Comparison of ENCODE assay signal across 1 cellular context in genomic region chr2:153478289-153479261, GRCh38.
A peak's percentile ranks its signal among the peaks of the same experiment; 100 is the strongest.
TF ChIP-seq lines count a peak whose summit lies in the region.

TSS of gene RPRM (minus strand) at chr2:153478762. CDS start at chr2:153478565, 197 bp downstream.

TF ChIP-seq in HepG2, 621 proteins besides CTCF, POLR2A, EP300 and RAD21 (continued from another document and continues in another):
- TF ChIP-seq, protein P1, sequence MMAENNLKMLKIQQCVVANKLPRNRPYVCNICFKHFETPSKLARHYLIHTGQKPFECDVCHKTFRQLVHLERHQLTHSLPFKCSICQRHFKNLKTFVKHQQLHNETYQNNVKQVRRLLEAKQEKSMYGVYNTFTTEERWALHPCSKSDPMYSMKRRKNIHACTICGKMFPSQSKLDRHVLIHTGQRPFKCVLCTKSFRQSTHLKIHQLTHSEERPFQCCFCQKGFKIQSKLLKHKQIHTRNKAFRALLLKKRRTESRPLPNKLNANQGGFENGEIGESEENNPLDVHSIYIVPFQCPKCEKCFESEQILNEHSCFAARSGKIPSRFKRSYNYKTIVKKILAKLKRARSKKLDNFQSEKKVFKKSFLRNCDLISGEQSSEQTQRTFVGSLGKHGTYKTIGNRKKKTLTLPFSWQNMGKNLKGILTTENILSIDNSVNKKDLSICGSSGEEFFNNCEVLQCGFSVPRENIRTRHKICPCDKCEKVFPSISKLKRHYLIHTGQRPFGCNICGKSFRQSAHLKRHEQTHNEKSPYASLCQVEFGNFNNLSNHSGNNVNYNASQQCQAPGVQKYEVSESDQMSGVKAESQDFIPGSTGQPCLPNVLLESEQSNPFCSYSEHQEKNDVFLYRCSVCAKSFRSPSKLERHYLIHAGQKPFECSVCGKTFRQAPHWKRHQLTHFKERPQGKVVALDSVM (CRISPR knock-in tag; IDR thresholded peaks at IDR 0.05), result no peak
- TF ChIP-seq ZNF710 (CRISPR knock-in tag; IDR thresholded peaks at IDR 0.05; ENCODE audit: borderline replicate concordance) (0 out of 2 replicates have a peak, but pooled peaks have one; percentile 37), KLF15 (CRISPR knock-in tag; IDR thresholded peaks at IDR 0.05; ENCODE audit: borderline replicate concordance) (no peak), ZBTB37 (CRISPR knock-in tag; IDR thresholded peaks at IDR 0.05) (no peak), ZC3H4 (CRISPR knock-in tag; IDR thresholded peaks at IDR 0.05; ENCODE audit: borderline replicate concordance) (no peak), ZSCAN22 (CRISPR knock-in tag; IDR thresholded peaks at IDR 0.05) (no peak), CBFB (CRISPR knock-in tag; IDR thresholded peaks at IDR 0.05) (no peak), HNRNPLL (IDR thresholded peaks at IDR 0.05; ENCODE audit: low read depth, low read length, poor library complexity, severe bottlenecking) (peak; percentile 78), ZC3H13 (CRISPR knock-in tag; IDR thresholded peaks at IDR 0.05) (no peak), ONECUT2 (CRISPR knock-in tag; IDR thresholded peaks at IDR 0.05) (no peak), ZNF614 (CRISPR knock-in tag; IDR thresholded peaks at IDR 0.05; ENCODE audit: borderline replicate concordance) (peak; percentile 26; the same call in 1 of the 2 replicates), DBP (CRISPR knock-in tag; IDR thresholded peaks at IDR 0.05; ENCODE audit: not compliant biosample characterization) (no peak), NFE2 (CRISPR knock-in tag; IDR thresholded peaks at IDR 0.05) (no peak), NPAS2 (CRISPR knock-in tag; IDR thresholded peaks at IDR 0.05; ENCODE audit: borderline replicate concordance) (no peak), FOSL2 (CRISPR knock-in tag; IDR thresholded peaks at IDR 0.05) (0 out of 2 replicates have a peak, but pooled peaks have one; percentile 2), AGO1 (IDR thresholded peaks at IDR 0.05; ENCODE audit: low read depth, low read length, poor library complexity, severe bottlenecking) (no peak), ZZZ3 (CRISPR knock-in tag; IDR thresholded peaks at IDR 0.05; ENCODE audit: borderline replicate concordance) (no peak), PLSCR1 (CRISPR knock-in tag; IDR thresholded peaks at IDR 0.05; ENCODE audit: borderline replicate concordance) (no peak), ZNF207 (IDR thresholded peaks at IDR 0.05; ENCODE audit: borderline replicate concordance) (no peak), REPIN1 (CRISPR knock-in tag; IDR thresholded peaks at IDR 0.05; ENCODE audit: borderline replicate concordance, low read depth) (no peak), TRIM22 (IDR thresholded peaks at IDR 0.05) (no peak), HMGA1 (CRISPR knock-in tag; conservative IDR thresholded peaks at IDR 0.05) (no peak), GTF2F1 (IDR thresholded peaks at IDR 0.05; ENCODE audit: low read length) (no peak), MED1 (CRISPR knock-in tag; IDR thresholded peaks at IDR 0.05) (peak; percentile 40; the same call in 1 of the 2 replicates), ZNF503 (CRISPR knock-in tag; IDR thresholded peaks at IDR 0.05) (no peak), KMT2A (CRISPR knock-in tag; IDR thresholded peaks at IDR 0.05) (no peak), ZNF713 (CRISPR knock-in tag; IDR thresholded peaks at IDR 0.05) (no peak), ZNF414 (CRISPR knock-in tag; IDR thresholded peaks at IDR 0.05) (no peak), PRDM4 (CRISPR knock-in tag; IDR thresholded peaks at IDR 0.05; ENCODE audit: borderline replicate concordance) (no peak), HMGXB4 (CRISPR knock-in tag; IDR thresholded peaks at IDR 0.05; ENCODE audit: borderline replicate concordance in 1 of 2, low read depth in 1 of 2) (peak; percentile 61 to 88; a peak in 3 of 4 replicates), ZNF737 (CRISPR knock-in tag; IDR thresholded peaks at IDR 0.05; ENCODE audit: borderline replicate concordance) (peak; percentile 89), PHF8 (CRISPR knock-in tag; IDR thresholded peaks at IDR 0.05) (0 out of 2 replicates have a peak, but pooled peaks have one; percentile 17), HOXA5 (CRISPR knock-in tag; IDR thresholded peaks at IDR 0.05) (peak; percentile 65; the same call in 1 of the 2 replicates), ZFP36L1 (CRISPR knock-in tag; IDR thresholded peaks at IDR 0.05) (no peak), CHD4 (IDR thresholded peaks at IDR 0.05; ENCODE audit: borderline replicate concordance, low read length) (no peak), ZNF101 (CRISPR knock-in tag; IDR thresholded peaks at IDR 0.05; ENCODE audit: borderline replicate concordance, low read depth) (no peak), ZNF841 (CRISPR knock-in tag; IDR thresholded peaks at IDR 0.05; ENCODE audit: borderline replicate concordance) (no peak), REL (CRISPR knock-in tag; conservative IDR thresholded peaks at IDR 0.05) (no peak), ZFP90 (CRISPR knock-in tag; IDR thresholded peaks at IDR 0.05; ENCODE audit: borderline replicate concordance) (peak; percentile 39; the same call in 1 of the 2 replicates), PCBP1 (IDR thresholded peaks at IDR 0.05; ENCODE audit: borderline replicate concordance, low read depth, low read length) (no peak), SRY (CRISPR knock-in tag; IDR thresholded peaks at IDR 0.05) (0 out of 2 replicates have a peak, but pooled peaks have one; percentile 50)
- TF ChIP-seq, protein P2, sequence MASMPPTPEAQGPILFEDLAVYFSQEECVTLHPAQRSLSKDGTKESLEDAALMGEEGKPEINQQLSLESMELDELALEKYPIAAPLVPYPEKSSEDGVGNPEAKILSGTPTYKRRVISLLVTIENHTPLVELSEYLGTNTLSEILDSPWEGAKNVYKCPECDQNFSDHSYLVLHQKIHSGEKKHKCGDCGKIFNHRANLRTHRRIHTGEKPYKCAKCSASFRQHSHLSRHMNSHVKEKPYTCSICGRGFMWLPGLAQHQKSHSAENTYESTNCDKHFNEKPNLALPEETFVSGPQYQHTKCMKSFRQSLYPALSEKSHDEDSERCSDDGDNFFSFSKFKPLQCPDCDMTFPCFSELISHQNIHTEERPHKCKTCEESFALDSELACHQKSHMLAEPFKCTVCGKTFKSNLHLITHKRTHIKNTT (CRISPR knock-in tag; IDR thresholded peaks at IDR 0.05), result no peak
- TF ChIP-seq, protein P3, sequence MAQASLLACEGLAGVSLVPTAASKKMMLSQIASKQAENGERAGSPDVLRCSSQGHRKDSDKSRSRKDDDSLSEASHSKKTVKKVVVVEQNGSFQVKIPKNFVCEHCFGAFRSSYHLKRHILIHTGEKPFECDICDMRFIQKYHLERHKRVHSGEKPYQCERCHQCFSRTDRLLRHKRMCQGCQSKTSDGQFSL (CRISPR knock-in tag; IDR thresholded peaks at IDR 0.05), result peak; percentile 82; the same call in 1 of the 2 replicates
- TF ChIP-seq, protein P4, sequence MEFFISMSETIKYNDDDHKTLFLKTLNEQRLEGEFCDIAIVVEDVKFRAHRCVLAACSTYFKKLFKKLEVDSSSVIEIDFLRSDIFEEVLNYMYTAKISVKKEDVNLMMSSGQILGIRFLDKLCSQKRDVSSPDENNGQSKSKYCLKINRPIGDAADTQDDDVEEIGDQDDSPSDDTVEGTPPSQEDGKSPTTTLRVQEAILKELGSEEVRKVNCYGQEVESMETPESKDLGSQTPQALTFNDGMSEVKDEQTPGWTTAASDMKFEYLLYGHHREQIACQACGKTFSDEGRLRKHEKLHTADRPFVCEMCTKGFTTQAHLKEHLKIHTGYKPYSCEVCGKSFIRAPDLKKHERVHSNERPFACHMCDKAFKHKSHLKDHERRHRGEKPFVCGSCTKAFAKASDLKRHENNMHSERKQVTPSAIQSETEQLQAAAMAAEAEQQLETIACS (CRISPR knock-in tag; IDR thresholded peaks at IDR 0.05), result peak; percentile 67
